25 cellular contexts compared by ENCODE assay signal in genomic region chr3:78244136-78244535, GRCh38.
"Had no signal": no experiment of that assay in that cellular context is flagged by ENCODE, and none has a peak within 500 bp of the region (broad histone marks: within the 10 kb centered on the region; RNA-seq: fewer than 3 reads in every experiment).

No MANE protein-coding gene starts in this region.

- H3K36me3 ChIP-seq: colonic mucosa, esophagus squamous epithelium, gastrocnemius medialis, heart right ventricle, left lung, lower lobe of right lung had no signal

- DNase-seq: colonic mucosa; cortex of kidney; effector CD8-positive, alpha-beta T cell; effector memory CD8-positive, alpha-beta T cell; endodermal cell; erythroblast; esophagus squamous epithelium; foreskin fibroblast; foreskin melanocyte; gastrocnemius medialis; glutamatergic neuron; head of caudate nucleus; heart right ventricle; hippocampal formation; left cardiac atrium; left lung; left ventricle myocardium superior; lower lobe of right lung; mesenchymal stem cell; mucosa of descending colon; naive B cell had no signal

- H3K27me3 ChIP-seq: colonic mucosa, esophagus squamous epithelium, gastrocnemius medialis, heart right ventricle, left lung had no signal

- H3K9me3 ChIP-seq: colonic mucosa, gastrocnemius medialis had no signal

- H3K4me3 ChIP-seq: colonic mucosa, esophagus squamous epithelium, gastrocnemius medialis, heart right ventricle, left lung, lower lobe of right lung, mucosa of descending colon had no signal

- H3K27ac ChIP-seq: colonic mucosa, epithelial cell of prostate, esophagus squamous epithelium, gastrocnemius medialis, heart right ventricle, left lung, lower lobe of right lung had no signal

- FAIRE-seq: endometrium, islet of Langerhans, keratinocyte had no signal

- H3K4me1 ChIP-seq: colonic mucosa, esophagus squamous epithelium, gastrocnemius medialis, heart right ventricle, left lung, lower lobe of right lung had no signal
